ENCODE assay signal across 1 cellular context in genomic region chr17:30716461-30717289, GRCh38.
TF ChIP-seq lines count a peak whose summit lies in the region.

No MANE protein-coding gene starts in this region.

TF ChIP-seq in HepG2, 621 proteins besides CTCF, POLR2A, EP300 and RAD21 (continued from another document):
- TF ChIP-seq ARID5B (CRISPR knock-in tag; IDR thresholded peaks at IDR 0.05) = no peak
